In genomic region chr15:52292780-52293392, GRCh38 we compare ENCODE assay signal across 20 cellular contexts. TPM values are rescaled to one million over a fixed set of nuclear protein-coding genes. Genes with fewer than 3 reads are reported as not detected.
A peak's percentile ranks its signal among the peaks of the same experiment; 100 is the strongest.
DNase-seq lines count a peak whose midpoint lies in the region; ATAC-seq and TF ChIP-seq lines count a peak whose summit lies in the region.
"Had no signal": no experiment of that assay in that cellular context is flagged by ENCODE, and none has a peak within 500 bp of the region (broad histone marks: within the 10 kb centered on the region; RNA-seq: fewer than 3 reads in every experiment).

No MANE protein-coding gene starts in this region.

- no peak for ATAC-seq in HG03520 (IDR thresholded peaks at IDR 0.05; ENCODE audit: unreplicated experiment)
- ATAC-seq: activated naive CD8-positive, alpha-beta T cell treated with anti-CD3 and anti-CD28 coated beads, Interleukin-2, amount 50 U/mL, for 24 hours; gastrocnemius medialis had no signal

- no peaks in the 10 kb centered on the region for H3F3A ChIP-seq in OCI-LY1 (ENCODE audit: insufficient read depth, low read length)

- H3K9me2 ChIP-seq in OCI-LY1 (ENCODE audit: low read depth, low read length) = no peaks in the 10 kb centered on the region

- no peak overlapping the region for H3K14ac ChIP-seq in trophoblast cell (ENCODE audit: low read length)

- no peaks in the 10 kb centered on the region for H3K27me3 Mint-ChIP-seq in Calu3 (ENCODE audit: unreplicated experiment)

- TF ChIP-seq CTCF in Calu3 (IDR thresholded peaks at IDR 0.05; ENCODE audit: unreplicated experiment) (no peak), OCI-LY1 (IDR thresholded peaks at IDR 0.05; ENCODE audit: low read length) (peak; percentile 5; the same call in 1 of the 2 replicates)

- BruUV-seq in Calu3 (replicated peaks; lab: Mats Ljungman, UMichigan) = no TSS peak

- H2BK12ac ChIP-seq in trophoblast cell (ENCODE audit: low read length) = no peak overlapping the region

- H3K79me2 ChIP-seq in OCI-LY1 (ENCODE audit: insufficient read depth, low read length) (no peaks in the 10 kb centered on the region), trophoblast cell (ENCODE audit: control insufficient read depth, insufficient read depth, low read length, poor library complexity) (no peaks in the 10 kb centered on the region)

- peak overlapping the region; percentile 77 for H3K27ac Mint-ChIP-seq in Calu3 (ENCODE audit: unreplicated experiment)
- H3K27ac Mint-ChIP-seq: activated naive CD8-positive, alpha-beta T cell treated with anti-CD3 and anti-CD28 coated beads, Interleukin-2, amount 50 U/mL, for 24 hours had no signal

- no peak overlapping the region for H4K12ac ChIP-seq in trophoblast cell (ENCODE audit: low read depth, low read length)

- no peaks in the 10 kb centered on the region for H3K9me3 Mint-ChIP-seq in Calu3 (ENCODE audit: low read depth, unreplicated experiment)
- H3K9me3 Mint-ChIP-seq: activated naive CD8-positive, alpha-beta T cell treated with anti-CD3 and anti-CD28 coated beads, Interleukin-2, amount 50 U/mL, for 24 hours had no signal

- CTCF ChIA-PET in Calu3 (lab: Charles Lee) = interaction anchor here (0.7 kb wide), 1 partner anchor 14 kb away, joined by 3 read pairs; no protein-coding TSS in a partner anchor

- H2AFZ ChIP-seq in OCI-LY1 (ENCODE audit: low read length) (no peak overlapping the region), trophoblast cell (ENCODE audit: insufficient read depth, low read length, poor library complexity) (no peak overlapping the region)
- H2AFZ ChIP-seq: GM23248 had no signal

- H2BK5ac ChIP-seq in trophoblast cell (ENCODE audit: low read depth, low read length, poor library complexity) = no peak overlapping the region

- H4K20me1 ChIP-seq in OCI-LY1 (ENCODE audit: insufficient read depth, low read length) = no peaks in the 10 kb centered on the region

- H3K79me1 ChIP-seq in trophoblast cell (ENCODE audit: low read length) = no peaks in the 10 kb centered on the region

- no peak overlapping the region for H3K27ac ChIP-seq in OCI-LY1 (ENCODE audit: low read depth, low read length, poor library complexity, severe bottlenecking)
- no peak overlapping the region for H3K27ac ChIP-seq in trophoblast cell (ENCODE audit: low read depth, low read length)
- H3K27ac ChIP-seq: gastrocnemius medialis, GM23248, SJCRH30, WERI-Rb-1 had no signal

- no peak overlapping the region for H2AK5ac ChIP-seq in trophoblast cell (ENCODE audit: low read length)

- no peak overlapping the region for H3K23ac ChIP-seq in trophoblast cell (ENCODE audit: low read length)

- H3K9me3 ChIP-seq in OCI-LY1 (ENCODE audit: low read length) = no peaks in the 10 kb centered on the region
- peaks cover 2% of the 10 kb centered on the region for H3K9me3 ChIP-seq in trophoblast cell (ENCODE audit: insufficient read depth, low read depth, low read length)
- H3K9me3 ChIP-seq: gastrocnemius medialis, SJCRH30 had no signal

- no peak overlapping the region for H3K4ac ChIP-seq in trophoblast cell (ENCODE audit: low read depth, low read length)

- H3K4me1 ChIP-seq in OCI-LY1 (ENCODE audit: insufficient read depth, low read length, severe bottlenecking) (peaks cover 16% of the 10 kb centered on the region), trophoblast cell (ENCODE audit: control insufficient read depth in 1 of 2, insufficient read depth in 2 of 2, low read length in 2 of 2) (peaks cover 6% of the 10 kb centered on the region in 2 experiments)

- no peaks in the 10 kb centered on the region for H3K36me3 ChIP-seq in OCI-LY1 (ENCODE audit: insufficient read depth, low read length)
- no peaks in the 10 kb centered on the region for H3K36me3 ChIP-seq in trophoblast cell (ENCODE audit: control insufficient read depth in 1 of 2, insufficient read depth in 2 of 2, low read length in 2 of 2)
- H3K36me3 ChIP-seq: gastrocnemius medialis, SJCRH30 had no signal

- no peak overlapping the region for H3K18ac ChIP-seq in trophoblast cell (ENCODE audit: low read length)

- H3K9ac ChIP-seq in OCI-LY1 (ENCODE audit: low read length) = no peak overlapping the region
- no peak overlapping the region for H3K9ac ChIP-seq in trophoblast cell (ENCODE audit: low read length)
- H3K9ac ChIP-seq: GM23248 had no signal

- H3K4me1 Mint-ChIP-seq in Calu3 (ENCODE audit: low read depth, unreplicated experiment) = peaks cover 48% of the 10 kb centered on the region

- H3K4me3 ChIP-seq in OCI-LY1 (ENCODE audit: low read depth, low read length, poor library complexity, severe bottlenecking) = no peak overlapping the region
- H3K4me3 ChIP-seq in trophoblast cell (ENCODE audit: low read depth, low read length) = peak overlapping the region; percentile 47
- H3K4me3 ChIP-seq: dorsolateral prefrontal cortex, gastrocnemius medialis, GM23248, SJCRH30 had no signal

- intact Hi-C loops in Calu3 (cut with micrococcal nuclease; ENCODE audit: unreplicated experiment) = no loop called here

- DNase-seq in Calu3 (no peak), cerebellum (ENCODE audit: low spot score) (peak; percentile 65), trophoblast cell (no peak), MV-4-11 (lab: John Stamatoyannopoulos, UW) (no peak), NCI-H2107 treated with DMSO at 0.1 percent for 48 hours (lab: John Stamatoyannopoulos, UW; ENCODE audit: unreplicated experiment) (no peak)
- DNase-seq in NK-92 treated with Interleukin-12 subunit alpha and Interleukin-12 subunit beta, amount 100 ng/mL, for 24 hours (lab: John Stamatoyannopoulos, UW) = no peak
- DNase-seq: activated CD4-positive, alpha-beta T cell treated with anti-CD3 and anti-CD28 coated beads, Interleukin-2, amount 50 U/mL, for 48 hours; activated effector memory CD4-positive, alpha-beta T cell treated with anti-CD3 and anti-CD28 coated beads, Interleukin-2, amount 50 U/mL, for 16 hours; activated naive CD8-positive, alpha-beta T cell treated with anti-CD3 and anti-CD28 coated beads, Interleukin-2, amount 50 U/mL, for 24 hours; DMS79 treated with DMSO at 0.1 percent for 48 hours; dorsolateral prefrontal cortex; gastrocnemius medialis; GM23248; hypothalamus; islet precursor cell; SJCRH30; T-helper 2 cell; WERI-Rb-1 had no signal

- H3K4me2 ChIP-seq in OCI-LY1 (ENCODE audit: low read length) (no peak overlapping the region), trophoblast cell (ENCODE audit: low read length) (no peak overlapping the region)

- no peak overlapping the region for H4K91ac ChIP-seq in trophoblast cell (ENCODE audit: low read depth, low read length)

- H3K27me3 ChIP-seq in OCI-LY1 (ENCODE audit: insufficient read depth, low read length) = 0 out of 2 replicates have a peak, but pooled peaks cover 6% of the 10 kb centered on the region
- peaks cover 4% of the 10 kb centered on the region for H3K27me3 ChIP-seq in trophoblast cell (ENCODE audit: insufficient read depth, low read length)
- H3K27me3 ChIP-seq: gastrocnemius medialis, SJCRH30 had no signal

- WGBS in trophoblast cell (ENCODE audit: extremely low coverage, insufficient coverage, insufficient read length) = no CpG with 5 or more reads among the region's 7 CpGs

- no peak overlapping the region for H2BK120ac ChIP-seq in trophoblast cell (ENCODE audit: insufficient read depth, low read length, poor library complexity)

- H4K8ac ChIP-seq in trophoblast cell (ENCODE audit: low read depth, low read length) = no peak overlapping the region

- peak overlapping the region; percentile 69 for H3K4me3 Mint-ChIP-seq in Calu3 (ENCODE audit: low read depth, unreplicated experiment)
- H3K4me3 Mint-ChIP-seq: activated naive CD8-positive, alpha-beta T cell treated with anti-CD3 and anti-CD28 coated beads, Interleukin-2, amount 50 U/mL, for 24 hours had no signal

- peaks cover 44% of the 10 kb centered on the region for H3K36me3 Mint-ChIP-seq in Calu3 (ENCODE audit: insufficient read depth, unreplicated experiment)

RNA-seq across cellular contexts. Expression of gene MYO5C, which starts 2.7 kb away (rescaled TPM):
- 48.1 and 48.4 TPM in 2 replicates for total RNA-seq in Calu3 (2022)
- 10.4 TPM for total RNA-seq in cerebellum
- 1.2 and 1.3 TPM in 2 replicates for polyA plus RNA-seq in trophoblast cell (2013)
- total RNA-seq: GM23248 had no signal
- polyA plus RNA-seq: GM23248 had no signal
